19 cellular contexts compared by ENCODE assay signal in the genomic region with DNA sequence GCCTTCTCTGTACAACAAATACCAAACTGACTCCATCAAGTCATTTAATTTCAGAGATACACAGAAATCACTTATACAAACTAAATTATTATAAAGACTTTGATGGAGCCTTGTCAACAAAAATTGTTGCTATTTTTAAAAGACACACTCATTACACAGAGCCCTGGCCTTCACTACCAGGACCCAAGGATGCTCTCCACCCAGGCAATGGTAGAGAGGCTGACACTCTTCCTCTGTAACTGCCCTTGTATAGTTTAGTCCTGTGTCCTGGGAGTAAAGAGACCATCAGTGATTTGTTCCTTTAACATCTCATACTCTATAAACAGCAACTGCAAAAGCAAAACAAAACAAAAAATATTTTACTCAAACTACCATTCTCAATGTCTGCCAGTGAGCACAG.
DNase-seq lines count a peak whose midpoint lies in the region; ATAC-seq and TF ChIP-seq lines count a peak whose summit lies in the region.
"Had no signal": no experiment of that assay in that cellular context is flagged by ENCODE, and none has a peak within 500 bp of the region (broad histone marks: within the 10 kb centered on the region; RNA-seq: fewer than 3 reads in every experiment).

No MANE protein-coding gene starts in this region.

- H3K4me1 ChIP-seq in heart right ventricle (peaks cover 0 to 69% (median 48%) of the 10 kb centered on the region in 9 donors), right cardiac atrium (ENCODE audit: control insufficient read depth, insufficient read depth, low read length) (peaks cover 3% of the 10 kb centered on the region), OCI-LY7 (ENCODE audit: insufficient read depth, low read length, poor library complexity, severe bottlenecking) (peaks cover 48% of the 10 kb centered on the region), iPS-20b (ENCODE audit: insufficient read depth, low read length) (peaks cover 45% of the 10 kb centered on the region), vagina (peaks cover 32% of the 10 kb centered on the region)

- TF ChIP-seq CTCF in heart right ventricle (IDR thresholded peaks at IDR 0.05) (no peak), OCI-LY7 (conservative IDR thresholded peaks at IDR 0.05; ENCODE audit: low read length) (no peak), vagina (IDR thresholded peaks at IDR 0.05) (no peak), lower leg skin (IDR thresholded peaks at IDR 0.05) (no peak)

- H3K27me3 ChIP-seq in heart right ventricle = no peaks in the 10 kb centered on the region
- no peaks in the 10 kb centered on the region for H3K27me3 ChIP-seq in right cardiac atrium (ENCODE audit: control insufficient read depth, insufficient read depth)
- H3K27me3 ChIP-seq in iPS-20b (ENCODE audit: insufficient read depth, low read length) = no peaks in the 10 kb centered on the region
- no peaks in the 10 kb centered on the region for H3K27me3 ChIP-seq in vagina

- H3K9me2 ChIP-seq in OCI-LY7 (ENCODE audit: insufficient read depth, low read length) = no peaks in the 10 kb centered on the region

- no peak for DNase-seq in heart right ventricle
- no peak for DNase-seq in right cardiac atrium
- DNase-seq in OCI-LY7 (ENCODE audit: low spot score) = no peak
- no peak for DNase-seq in vagina (ENCODE audit: extremely low spot score in 2 of 2)
- DNase-seq in GOT3 (lab: John Stamatoyannopoulos, UW) = no peak
- DNase-seq in D341Med (ENCODE audit: low spot score) = no peak
- DNase-seq in lower leg skin (ENCODE audit: low spot score in 2 of 2) = no peak
- DNase-seq: DMS53, NCI-H1105, NCI-H146, NCI-H2171, NCI-H345, NCI-H82, PC-3, SHP77 had no signal

- H3K27ac ChIP-seq in heart right ventricle (peak overlapping the region in 6 of 10 donors; percentile 7 to 64 (median 28)), right cardiac atrium (ENCODE audit: low read length) (no peak overlapping the region), OCI-LY7 (ENCODE audit: low read depth, low read length, poor library complexity, severe bottlenecking) (no peak overlapping the region), iPS-20b (ENCODE audit: low read length) (no peak overlapping the region), vagina (peak overlapping the region; percentile 51)
- H3K27ac ChIP-seq: KMS-11 had no signal

- H3K4me2 ChIP-seq in OCI-LY7 (ENCODE audit: low read length) = peak overlapping the region; percentile 35; the same call in 1 of the 2 replicates
- H3K4me2 ChIP-seq: KMS-11 had no signal

- H3K4me3 ChIP-seq in heart right ventricle (no peak overlapping the region), right cardiac atrium (ENCODE audit: low read length) (no peak overlapping the region), OCI-LY7 (ENCODE audit: low read depth, low read length, poor library complexity, severe bottlenecking) (no peak overlapping the region), iPS-20b (ENCODE audit: low read length) (no peak overlapping the region), vagina (no peak overlapping the region), lower leg skin (ENCODE audit: low read depth, poor library complexity, severe bottlenecking) (no peak overlapping the region)
- H3K4me3 ChIP-seq: GM12878, HAP-1 had no signal

- CTCF ChIA-PET in OCI-LY7 (lab: Charles Lee; ENCODE audit: unreplicated experiment) = interaction anchor here (0.9 kb wide), 1 partner anchor 96 kb away, joined by 3 read pairs; no protein-coding TSS in a partner anchor

- H3K36me3 ChIP-seq in heart right ventricle = no peaks in the 10 kb centered on the region
- no peaks in the 10 kb centered on the region; the same call in 1 of the 2 replicates for H3K36me3 ChIP-seq in OCI-LY7 (ENCODE audit: insufficient read depth, low read length)
- H3K36me3 ChIP-seq in iPS-20b (ENCODE audit: insufficient read depth, low read depth, low read length) = no peaks in the 10 kb centered on the region
- H3K36me3 ChIP-seq in vagina = no peaks in the 10 kb centered on the region
- H3K36me3 ChIP-seq: HAP-1 had no signal

- POLR2A ChIA-PET in OCI-LY7 (lab: Charles Lee) = no interaction called here

- H4K20me1 ChIP-seq in OCI-LY7 (ENCODE audit: insufficient read depth, low read length) = peaks cover 6% of the 10 kb centered on the region; the same call in 1 of the 2 replicates

- H3K9me3 ChIP-seq in heart right ventricle (no peaks in the 10 kb centered on the region), right cardiac atrium (ENCODE audit: control insufficient read depth, low read length) (no peaks in the 10 kb centered on the region), OCI-LY7 (ENCODE audit: low read length) (no peaks in the 10 kb centered on the region), iPS-20b (ENCODE audit: insufficient read depth, low read depth, low read length) (no peaks in the 10 kb centered on the region), vagina (no peaks in the 10 kb centered on the region)
- H3K9me3 ChIP-seq: HAP-1 had no signal

- TF ChIP-seq POLR2A in vagina (IDR thresholded peaks at IDR 0.05) (no peak), lower leg skin (IDR thresholded peaks at IDR 0.05) (no peak)

- no TSS peak for BruUV-seq in OCI-LY7 (replicated peaks; lab: Mats Ljungman, UMichigan)

- intact Hi-C loops in heart right ventricle (cut with DNase I) = loop anchor here in 8 of 10 donors (2.0 to 10.0 kb wide), 13 partner anchors 62 to 1160 kb away; partner anchors contain the start of gene TCF4 (in 1 of the 8)
- intact Hi-C loops in right cardiac atrium (cut with DNase I) = loop anchor here (10.0 kb wide), 4 partner anchors 100 to 1160 kb away; partner anchors contain the start of gene TCF4 (in 2 of the 4)
- intact Hi-C loops in OCI-LY7 (cut with micrococcal nuclease; ENCODE audit: unreplicated experiment) = loop anchor here (10.0 kb wide), 2 partner anchors 180 to 1160 kb away; no protein-coding TSS in a partner anchor
- intact Hi-C loops in vagina (cut with DNase I) = loop anchor here (10.0 kb wide), 3 partner anchors 180 to 1160 kb away; no protein-coding TSS in a partner anchor
- intact Hi-C loops in lower leg skin (cut with DNase I; ENCODE audit: low total_unique reads) = loop anchor here (10.0 kb wide), 1 partner anchor 1160 kb away; no protein-coding TSS in a partner anchor

- no peak overlapping the region for H2AFZ ChIP-seq in OCI-LY7 (ENCODE audit: low read length)

- H3K9ac ChIP-seq in iPS-20b (ENCODE audit: low read depth, low read length) = 0 out of 2 replicates have a peak overlapping the region, but pooled peaks have one; percentile 11
- H3K9ac ChIP-seq: KMS-11 had no signal

- peak in 1 of 8 donors; percentile 45 for ATAC-seq in heart right ventricle
- ATAC-seq in right cardiac atrium = no peak

- H3K79me2 ChIP-seq in OCI-LY7 (ENCODE audit: insufficient read depth, low read depth, low read length) = peaks cover 97% of the 10 kb centered on the region

Comparison
In these comparisons a context has a peak if more than half of its experiments do, and no peak if none do; other contexts are left out.
1. H3K27ac ChIP-seq: peak in heart right ventricle (6 of 10) and vagina (single experiment); none in right cardiac atrium (single experiment), OCI-LY7 (single experiment) and iPS-20b (single experiment).